In genomic region chr2:95728878-95729511, GRCh38 we compare ENCODE assay signal across 1 cellular context.
A peak's percentile ranks its signal among the peaks of the same experiment; 100 is the strongest.
TF ChIP-seq lines count a peak whose summit lies in the region.

No MANE protein-coding gene starts in this region.

TF ChIP-seq in HepG2, 621 proteins besides CTCF, POLR2A, EP300 and RAD21 (continued from another document):
- no peak for TF ChIP-seq HNF4G (IDR thresholded peaks at IDR 0.05; ENCODE audit: borderline replicate concordance, low read depth, low read length)
- TF ChIP-seq HNF4G (CRISPR knock-in tag; IDR thresholded peaks at IDR 0.05; ENCODE audit: borderline replicate concordance, low read depth), result no peak
- TF ChIP-seq SMC3 (IDR thresholded peaks at IDR 0.05; ENCODE audit: low read length), result peak; percentile 87
- TF ChIP-seq ZEB1 (IDR thresholded peaks at IDR 0.05; ENCODE audit: insufficient replicate concordance, low read depth), result no peak
- no peak for TF ChIP-seq ZNF710 (CRISPR knock-in tag; IDR thresholded peaks at IDR 0.05; ENCODE audit: borderline replicate concordance)
- TF ChIP-seq SMYD3 (CRISPR knock-in tag; IDR thresholded peaks at IDR 0.05), result no peak
- TF ChIP-seq, protein P1, sequence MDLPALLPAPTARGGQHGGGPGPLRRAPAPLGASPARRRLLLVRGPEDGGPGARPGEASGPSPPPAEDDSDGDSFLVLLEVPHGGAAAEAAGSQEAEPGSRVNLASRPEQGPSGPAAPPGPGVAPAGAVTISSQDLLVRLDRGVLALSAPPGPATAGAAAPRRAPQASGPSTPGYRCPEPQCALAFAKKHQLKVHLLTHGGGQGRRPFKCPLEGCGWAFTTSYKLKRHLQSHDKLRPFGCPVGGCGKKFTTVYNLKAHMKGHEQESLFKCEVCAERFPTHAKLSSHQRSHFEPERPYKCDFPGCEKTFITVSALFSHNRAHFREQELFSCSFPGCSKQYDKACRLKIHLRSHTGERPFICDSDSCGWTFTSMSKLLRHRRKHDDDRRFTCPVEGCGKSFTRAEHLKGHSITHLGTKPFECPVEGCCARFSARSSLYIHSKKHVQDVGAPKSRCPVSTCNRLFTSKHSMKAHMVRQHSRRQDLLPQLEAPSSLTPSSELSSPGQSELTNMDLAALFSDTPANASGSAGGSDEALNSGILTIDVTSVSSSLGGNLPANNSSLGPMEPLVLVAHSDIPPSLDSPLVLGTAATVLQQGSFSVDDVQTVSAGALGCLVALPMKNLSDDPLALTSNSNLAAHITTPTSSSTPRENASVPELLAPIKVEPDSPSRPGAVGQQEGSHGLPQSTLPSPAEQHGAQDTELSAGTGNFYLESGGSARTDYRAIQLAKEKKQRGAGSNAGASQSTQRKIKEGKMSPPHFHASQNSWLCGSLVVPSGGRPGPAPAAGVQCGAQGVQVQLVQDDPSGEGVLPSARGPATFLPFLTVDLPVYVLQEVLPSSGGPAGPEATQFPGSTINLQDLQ (CRISPR knock-in tag; IDR thresholded peaks at IDR 0.05), result no peak
- 0 out of 2 replicates have a peak, but pooled peaks have one; percentile 42 for TF ChIP-seq GATAD1 (CRISPR knock-in tag; IDR thresholded peaks at IDR 0.05)
- no peak for TF ChIP-seq KMT2A (CRISPR knock-in tag; IDR thresholded peaks at IDR 0.05)
- TF ChIP-seq ISL2 (CRISPR knock-in tag; IDR thresholded peaks at IDR 0.05), result no peak
- TF ChIP-seq ATF4 (CRISPR knock-in tag; IDR thresholded peaks at IDR 0.05), result 0 out of 4 replicates have a peak, but pooled peaks of 1 of the 2 experiments have one; percentile 6
- TF ChIP-seq TFDP1 (CRISPR knock-in tag; IDR thresholded peaks at IDR 0.05; ENCODE audit: borderline replicate concordance), result no peak
- peak; percentile 97 for TF ChIP-seq STAG1 (CRISPR knock-in tag; IDR thresholded peaks at IDR 0.05)
- peak; percentile 11; the same call in 1 of the 2 replicates for TF ChIP-seq ETV5 (CRISPR knock-in tag; IDR thresholded peaks at IDR 0.05; ENCODE audit: borderline replicate concordance)
- TF ChIP-seq, protein P2, sequence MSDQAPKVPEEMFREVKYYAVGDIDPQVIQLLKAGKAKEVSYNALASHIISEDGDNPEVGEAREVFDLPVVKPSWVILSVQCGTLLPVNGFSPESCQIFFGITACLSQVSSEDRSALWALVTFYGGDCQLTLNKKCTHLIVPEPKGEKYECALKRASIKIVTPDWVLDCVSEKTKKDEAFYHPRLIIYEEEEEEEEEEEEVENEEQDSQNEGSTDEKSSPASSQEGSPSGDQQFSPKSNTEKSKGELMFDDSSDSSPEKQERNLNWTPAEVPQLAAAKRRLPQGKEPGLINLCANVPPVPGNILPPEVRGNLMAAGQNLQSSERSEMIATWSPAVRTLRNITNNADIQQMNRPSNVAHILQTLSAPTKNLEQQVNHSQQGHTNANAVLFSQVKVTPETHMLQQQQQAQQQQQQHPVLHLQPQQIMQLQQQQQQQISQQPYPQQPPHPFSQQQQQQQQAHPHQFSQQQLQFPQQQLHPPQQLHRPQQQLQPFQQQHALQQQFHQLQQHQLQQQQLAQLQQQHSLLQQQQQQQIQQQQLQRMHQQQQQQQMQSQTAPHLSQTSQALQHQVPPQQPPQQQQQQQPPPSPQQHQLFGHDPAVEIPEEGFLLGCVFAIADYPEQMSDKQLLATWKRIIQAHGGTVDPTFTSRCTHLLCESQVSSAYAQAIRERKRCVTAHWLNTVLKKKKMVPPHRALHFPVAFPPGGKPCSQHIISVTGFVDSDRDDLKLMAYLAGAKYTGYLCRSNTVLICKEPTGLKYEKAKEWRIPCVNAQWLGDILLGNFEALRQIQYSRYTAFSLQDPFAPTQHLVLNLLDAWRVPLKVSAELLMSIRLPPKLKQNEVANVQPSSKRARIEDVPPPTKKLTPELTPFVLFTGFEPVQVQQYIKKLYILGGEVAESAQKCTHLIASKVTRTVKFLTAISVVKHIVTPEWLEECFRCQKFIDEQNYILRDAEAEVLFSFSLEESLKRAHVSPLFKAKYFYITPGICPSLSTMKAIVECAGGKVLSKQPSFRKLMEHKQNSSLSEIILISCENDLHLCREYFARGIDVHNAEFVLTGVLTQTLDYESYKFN (CRISPR knock-in tag; conservative IDR thresholded peaks at IDR 0.05), result no peak
- no peak for TF ChIP-seq ADNP (CRISPR knock-in tag; IDR thresholded peaks at IDR 0.05)
- 0 out of 2 replicates have a peak, but pooled peaks have one; percentile 24 for TF ChIP-seq MIER2 (CRISPR knock-in tag; IDR thresholded peaks at IDR 0.05)
- TF ChIP-seq ZNF598 (CRISPR knock-in tag; IDR thresholded peaks at IDR 0.05; ENCODE audit: borderline replicate concordance), result 0 out of 2 replicates have a peak, but pooled peaks have one; percentile 42
- no peak for TF ChIP-seq ZFYVE20 (CRISPR knock-in tag; IDR thresholded peaks at IDR 0.05; ENCODE audit: borderline replicate concordance, low read depth)
- no peak for TF ChIP-seq GATAD2A (CRISPR knock-in tag; IDR thresholded peaks at IDR 0.05)
- TF ChIP-seq, protein P3, sequence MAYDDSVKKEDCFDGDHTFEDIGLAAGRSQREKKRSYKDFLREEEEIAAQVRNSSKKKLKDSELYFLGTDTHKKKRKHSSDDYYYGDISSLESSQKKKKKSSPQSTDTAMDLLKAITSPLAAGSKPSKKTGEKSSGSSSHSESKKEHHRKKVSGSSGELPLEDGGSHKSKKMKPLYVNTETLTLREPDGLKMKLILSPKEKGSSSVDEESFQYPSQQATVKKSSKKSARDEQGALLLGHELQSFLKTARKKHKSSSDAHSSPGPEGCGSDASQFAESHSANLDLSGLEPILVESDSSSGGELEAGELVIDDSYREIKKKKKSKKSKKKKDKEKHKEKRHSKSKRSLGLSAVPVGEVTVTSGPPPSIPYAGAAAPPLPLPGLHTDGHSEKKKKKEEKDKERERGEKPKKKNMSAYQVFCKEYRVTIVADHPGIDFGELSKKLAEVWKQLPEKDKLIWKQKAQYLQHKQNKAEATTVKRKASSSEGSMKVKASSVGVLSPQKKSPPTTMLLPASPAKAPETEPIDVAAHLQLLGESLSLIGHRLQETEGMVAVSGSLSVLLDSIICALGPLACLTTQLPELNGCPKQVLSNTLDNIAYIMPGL (CRISPR knock-in tag; IDR thresholded peaks at IDR 0.05; ENCODE audit: borderline replicate concordance in 1 of 2, low read depth in 1 of 2), result peak in 1 of 2 experiments; percentile 31; a peak in 1 of 4 replicates
- peak; percentile 21; the same call in 1 of the 2 replicates for TF ChIP-seq ZBTB25 (CRISPR knock-in tag; IDR thresholded peaks at IDR 0.05)
- TF ChIP-seq FOSL2 (CRISPR knock-in tag; IDR thresholded peaks at IDR 0.05), result 0 out of 2 replicates have a peak, but pooled peaks have one; percentile 17
- no peak for TF ChIP-seq ETS1 (CRISPR knock-in tag; IDR thresholded peaks at IDR 0.05)
- 0 out of 2 replicates have a peak, but pooled peaks have one; percentile 73 for TF ChIP-seq TSC22D2 (CRISPR knock-in tag; IDR thresholded peaks at IDR 0.05; ENCODE audit: borderline replicate concordance)
- no peak for TF ChIP-seq ZBTB33 (CRISPR knock-in tag; IDR thresholded peaks at IDR 0.05)
- TF ChIP-seq TERF1 (CRISPR knock-in tag; IDR thresholded peaks at IDR 0.05), result no peak
- no peak for TF ChIP-seq MEF2D (CRISPR knock-in tag; IDR thresholded peaks at IDR 0.05)
- TF ChIP-seq ELF3 (CRISPR knock-in tag; IDR thresholded peaks at IDR 0.05), result 0 out of 2 replicates have a peak, but pooled peaks have one; percentile 28
- 0 out of 2 replicates have a peak, but pooled peaks have one; percentile 37 for TF ChIP-seq ZFP36L1 (CRISPR knock-in tag; IDR thresholded peaks at IDR 0.05)
- no peak for TF ChIP-seq IKZF1 (IDR thresholded peaks at IDR 0.05)
- TF ChIP-seq AKAP8 (CRISPR knock-in tag; IDR thresholded peaks at IDR 0.05), result no peak
- TF ChIP-seq REPIN1 (CRISPR knock-in tag; IDR thresholded peaks at IDR 0.05; ENCODE audit: borderline replicate concordance, low read depth), result 0 out of 2 replicates have a peak, but pooled peaks have one; percentile 18
TF ChIP-seq in HepG2: peak in this region for 24.
